In the genomic region with DNA sequence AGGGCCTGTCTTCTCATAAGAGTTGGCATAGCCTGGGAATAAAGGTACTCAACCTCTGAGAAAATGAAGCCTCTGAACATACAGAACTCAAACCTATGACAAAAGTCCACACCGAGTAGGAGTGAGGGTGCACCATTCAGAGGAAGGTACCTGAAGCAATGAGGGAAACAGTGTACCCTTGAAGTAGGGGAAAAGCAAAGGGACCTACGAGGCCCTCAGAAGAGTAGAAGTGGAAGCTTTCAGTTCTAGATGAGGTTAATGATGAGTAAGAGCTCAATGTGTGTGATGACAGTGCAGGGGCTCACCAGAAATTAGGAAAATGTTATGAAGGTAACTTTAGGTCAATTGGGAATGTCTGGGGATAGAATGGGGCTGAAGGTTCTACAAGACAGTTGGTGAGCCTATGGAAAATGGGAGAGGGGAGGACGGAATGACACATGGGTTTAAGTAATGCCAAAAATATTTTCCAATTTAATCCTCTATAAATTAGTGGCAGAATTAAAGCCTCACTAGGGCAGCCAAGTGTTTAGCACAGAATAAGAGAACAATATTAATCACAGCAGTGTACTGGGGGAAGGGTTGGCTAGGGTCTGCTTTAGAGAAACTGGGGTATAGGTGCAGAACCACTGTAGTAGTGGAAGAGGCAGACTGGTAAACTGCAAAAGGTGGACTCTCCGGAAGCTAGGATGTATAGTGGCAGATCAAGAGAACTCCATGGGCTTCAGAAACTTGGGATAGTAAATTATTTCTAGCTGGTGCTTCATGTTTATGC, we compare ENCODE assay signal across 23 cellular contexts.
DNase-seq lines count a peak whose midpoint lies in the region; ATAC-seq and TF ChIP-seq lines count a peak whose summit lies in the region.
"Had no signal": no experiment of that assay in that cellular context is flagged by ENCODE, and none has a peak within 500 bp of the region (broad histone marks: within the 10 kb centered on the region; RNA-seq: fewer than 3 reads in every experiment).

No MANE protein-coding gene starts in this region.

- peaks cover 29% of the 10 kb centered on the region for H3K4me1 Mint-ChIP-seq in activated T-cell treated with anti-CD3 and anti-CD28 coated beads, Interleukin-2, amount 50 U/mL, for 24 hours (ENCODE audit: low read depth)
- H3K4me1 Mint-ChIP-seq in T-helper 1 cell treated with Interleukin-12 subunit alpha and Interleukin-12 subunit beta and Interleukin-4 antibody, amounts not matched to agents 30 μg/mL and 1 μg/mL, for 36 hours (ENCODE audit: low read depth): peaks cover 12% of the 10 kb centered on the region
- no peaks in the 10 kb centered on the region for H3K4me1 Mint-ChIP-seq in nephron progenitor cell
- H3K4me1 Mint-ChIP-seq: naive thymus-derived CD8-positive, alpha-beta T cell had no signal

- H3K36me3 Mint-ChIP-seq in activated T-cell treated with anti-CD3 and anti-CD28 coated beads, Interleukin-2, amount 50 U/mL, for 24 hours (ENCODE audit: low read depth): peaks cover 44% of the 10 kb centered on the region
- H3K36me3 Mint-ChIP-seq in T-helper 1 cell treated with Interleukin-12 subunit alpha and Interleukin-12 subunit beta and Interleukin-4 antibody, amounts not matched to agents 30 μg/mL and 1 μg/mL, for 36 hours (ENCODE audit: low read depth): peaks cover 22% of the 10 kb centered on the region
- H3K36me3 Mint-ChIP-seq in nephron progenitor cell (ENCODE audit: low read depth): peaks cover 83% of the 10 kb centered on the region

- H3K27me3 Mint-ChIP-seq in activated T-cell treated with anti-CD3 and anti-CD28 coated beads, Interleukin-2, amount 50 U/mL, for 24 hours: peaks cover 39% of the 10 kb centered on the region
- H3K27me3 Mint-ChIP-seq in T-helper 1 cell treated with Interleukin-12 subunit alpha and Interleukin-12 subunit beta and Interleukin-4 antibody, amounts not matched to agents 30 μg/mL and 1 μg/mL, for 36 hours (ENCODE audit: low read depth): no peaks in the 10 kb centered on the region
- no peaks in the 10 kb centered on the region for H3K27me3 Mint-ChIP-seq in nephron progenitor cell (ENCODE audit: low read depth, poor library complexity)
- H3K27me3 Mint-ChIP-seq: activated naive CD8-positive, alpha-beta T cell; CD4-positive, alpha-beta T cell; naive thymus-derived CD8-positive, alpha-beta T cell had no signal

- H3K27ac Mint-ChIP-seq in activated T-cell treated with anti-CD3 and anti-CD28 coated beads, Interleukin-2, amount 50 U/mL, for 24 hours: peak overlapping the region; percentile 93
- H3K27ac Mint-ChIP-seq in T-helper 1 cell treated with Interleukin-12 subunit alpha and Interleukin-12 subunit beta and Interleukin-4 antibody, amounts not matched to agents 30 μg/mL and 1 μg/mL, for 36 hours: peak overlapping the region; percentile 43
- peak overlapping the region; percentile 55 for H3K27ac Mint-ChIP-seq in nephron progenitor cell
- H3K27ac Mint-ChIP-seq: CD4-positive, alpha-beta T cell had no signal

- no peak for TF ChIP-seq CTCF in nephron progenitor cell (IDR thresholded peaks at IDR 0.05)

- peak; percentile 50 for ATAC-seq in GM19023 (IDR thresholded peaks at IDR 0.05; ENCODE audit: unreplicated experiment)
- ATAC-seq: HCT116; naive thymus-derived CD8-positive, alpha-beta T cell had no signal

- peak overlapping the region; percentile 50 for H3K4me3 Mint-ChIP-seq in activated T-cell treated with anti-CD3 and anti-CD28 coated beads, Interleukin-2, amount 50 U/mL, for 24 hours
- H3K4me3 Mint-ChIP-seq in T-helper 1 cell treated with Interleukin-12 subunit alpha and Interleukin-12 subunit beta and Interleukin-4 antibody, amounts not matched to agents 30 μg/mL and 1 μg/mL, for 36 hours: no peak overlapping the region
- H3K4me3 Mint-ChIP-seq in nephron progenitor cell: no peak overlapping the region
- H3K4me3 Mint-ChIP-seq: activated naive CD8-positive, alpha-beta T cell; CD4-positive, alpha-beta T cell; naive thymus-derived CD8-positive, alpha-beta T cell had no signal

- DNase-seq in activated T-cell treated with anti-CD3 and anti-CD28 coated beads, Interleukin-2, amount 50 U/mL, for 24 hours: no peak
- DNase-seq in activated T-cell treated with anti-CD3 and anti-CD28 coated beads for 4 hours: no peak
- no peak for DNase-seq in nephron progenitor cell
- DNase-seq in NCI-H1436 (lab: John Stamatoyannopoulos, UW): no peak
- no peak for DNase-seq in NOMO-1 treated with dmso at 0.1 percent for 144 hours (lab: John Stamatoyannopoulos, UW; ENCODE audit: unreplicated experiment)
- DNase-seq: CD4-positive, alpha-beta T cell; DND-41; effector CD8-positive, alpha-beta T cell; GF-D8; IMR-90; kidney glomerular epithelial cell; MV-4-11; naive thymus-derived CD8-positive, alpha-beta T cell; NCI-H146; NCI-H345; NCI-H69; SHP77 treated with DMSO at 0.1 percent for 48 hours; sigmoid colon; stomach had no signal

- H3K9me3 Mint-ChIP-seq in activated T-cell treated with anti-CD3 and anti-CD28 coated beads, Interleukin-2, amount 50 U/mL, for 24 hours: no peaks in the 10 kb centered on the region
- no peaks in the 10 kb centered on the region for H3K9me3 Mint-ChIP-seq in T-helper 1 cell treated with Interleukin-12 subunit alpha and Interleukin-12 subunit beta and Interleukin-4 antibody, amounts not matched to agents 30 μg/mL and 1 μg/mL, for 36 hours
- peaks cover 30% of the 10 kb centered on the region for H3K9me3 Mint-ChIP-seq in nephron progenitor cell
- H3K9me3 Mint-ChIP-seq: CD4-positive, alpha-beta T cell; naive thymus-derived CD8-positive, alpha-beta T cell had no signal

Comparison
In these comparisons a context has a peak if more than half of its experiments do, and no peak if none do; other contexts are left out.
1. H3K27ac Mint-ChIP-seq: peak in every context shown above with its lines; median percentile 93 in activated T-cell treated with anti-CD3 and anti-CD28 coated beads, Interleukin-2, amount 50 U/mL, for 24 hours; 55 in nephron progenitor cell; 43 in T-helper 1 cell treated with Interleukin-12 subunit alpha and Interleukin-12 subunit beta and Interleukin-4 antibody, amounts not matched to agents 30 μg/mL and 1 μg/mL, for 36 hours.